12 cellular contexts compared by ENCODE assay signal in genomic region chr1:119000371-119001180, GRCh38. TPM values are rescaled to one million over a fixed set of nuclear protein-coding genes. Genes with fewer than 3 reads are reported as not detected.
DNase-seq lines count a peak whose midpoint lies in the region; ATAC-seq and TF ChIP-seq lines count a peak whose summit lies in the region.
"Had no signal": no experiment of that assay in that cellular context is flagged by ENCODE, and none has a peak within 500 bp of the region (broad histone marks: within the 10 kb centered on the region; RNA-seq: fewer than 3 reads in every experiment).

No MANE protein-coding gene starts in this region.

- H3K27ac ChIP-seq in coronary artery = no peak overlapping the region
- H3K27ac ChIP-seq in suprapubic skin = peak overlapping the region; percentile 80
- H3K27ac ChIP-seq: SJCRH30 had no signal

- peaks cover 84% of the 10 kb centered on the region for H3K27me3 ChIP-seq in suprapubic skin
- H3K27me3 ChIP-seq: SJCRH30 had no signal

- H3K4me3 ChIP-seq in coronary artery = peak overlapping the region; percentile 57
- peak overlapping the region; percentile 43 for H3K4me3 ChIP-seq in suprapubic skin
- H3K4me3 ChIP-seq: SJCRH30 had no signal

- no peak for TF ChIP-seq POLR2A in suprapubic skin (IDR thresholded peaks at IDR 0.05)

- POLR2A ChIA-PET in activated CD4-positive, alpha-beta T cell treated with anti-CD3 and anti-CD28 coated beads for 36 hours (lab: Charles Lee) = no interaction called here

- no peak for TF ChIP-seq EP300 in suprapubic skin (IDR thresholded peaks at IDR 0.05)

- no peaks in the 10 kb centered on the region for H3K9me3 ChIP-seq in suprapubic skin
- H3K9me3 ChIP-seq: SJCRH30 had no signal

- no peaks in the 10 kb centered on the region for H3K36me3 ChIP-seq in suprapubic skin
- H3K36me3 ChIP-seq: SJCRH30 had no signal

- peaks cover 71% of the 10 kb centered on the region for H3K27me3 Mint-ChIP-seq in activated CD4-positive, alpha-beta T cell treated with anti-CD3 and anti-CD28 coated beads for 36 hours

- H3K9me3 Mint-ChIP-seq in activated CD4-positive, alpha-beta T cell treated with anti-CD3 and anti-CD28 coated beads for 36 hours (ENCODE audit: low read depth) = peaks cover under 1% of the 10 kb centered on the region

- 24% methylated on average over 30 of the region's 44 CpGs for WGBS in suprapubic skin

- no peak overlapping the region for H3K27ac Mint-ChIP-seq in activated CD4-positive, alpha-beta T cell treated with anti-CD3 and anti-CD28 coated beads for 36 hours

- H3K4me3 Mint-ChIP-seq in activated CD4-positive, alpha-beta T cell treated with anti-CD3 and anti-CD28 coated beads for 36 hours = peak overlapping the region; percentile 15

- H3K36me3 Mint-ChIP-seq in activated CD4-positive, alpha-beta T cell treated with anti-CD3 and anti-CD28 coated beads for 36 hours (ENCODE audit: low read depth) = no peaks in the 10 kb centered on the region

- CTCF ChIA-PET in activated CD4-positive, alpha-beta T cell treated with anti-CD3 and anti-CD28 coated beads for 36 hours (lab: Charles Lee) = interaction anchor here (0.7 kb wide), 1 partner anchor 8 kb away, joined by 4 read pairs; no protein-coding TSS in a partner anchor

- DNase-seq in activated CD4-positive, alpha-beta T cell treated with anti-CD3 and anti-CD28 coated beads for 36 hours = no peak
- no peak for DNase-seq in activated CD4-positive, alpha-beta T cell treated with anti-CD3 and anti-CD28 coated beads for 4 hours
- DNase-seq in coronary artery (ENCODE audit: low spot score) (no peak), left kidney (ENCODE audit: low read depth, low spot score) (peak; percentile 59), suprapubic skin (ENCODE audit: low spot score in 2 of 2) (no peak), AG20443 (ENCODE audit: low spot score) (no peak)
- DNase-seq: activated T-cell treated with anti-CD3 and anti-CD28 coated beads for 4 hours, dorsolateral prefrontal cortex, NCI-H187 treated with DMSO at 0.1 percent for 48 hours, SJCRH30 had no signal

- intact Hi-C loops in activated CD4-positive, alpha-beta T cell treated with anti-CD3 and anti-CD28 coated beads for 36 hours (cut with DNase I, micrococcal nuclease) = loop anchor here in 1 of 2 experiments (10.0 kb wide), 1 partner anchor 846 kb away; no protein-coding TSS in a partner anchor

- peaks cover 7% of the 10 kb centered on the region for H3K4me1 Mint-ChIP-seq in activated CD4-positive, alpha-beta T cell treated with anti-CD3 and anti-CD28 coated beads for 36 hours

- TF ChIP-seq CTCF in coronary artery (IDR thresholded peaks at IDR 0.05) (no peak), suprapubic skin (IDR thresholded peaks at IDR 0.05) (no peak)

- no peak for ATAC-seq in activated CD4-positive, alpha-beta T cell treated with anti-CD3 and anti-CD28 coated beads for 36 hours
- ATAC-seq in GM21825 (IDR thresholded peaks at IDR 0.05; ENCODE audit: unreplicated experiment) (no peak), GM18502 (IDR thresholded peaks at IDR 0.05; ENCODE audit: poor library complexity, unreplicated experiment) (no peak)

- peaks cover 32% of the 10 kb centered on the region for H3K4me1 ChIP-seq in suprapubic skin
- H3K4me1 ChIP-seq: SJCRH30 had no signal

RNA-seq across cellular contexts. Expression of gene TBX15, which starts 12.4 kb away (rescaled TPM):
- not detected for total RNA-seq in activated CD4-positive, alpha-beta T cell treated with anti-CD3 and anti-CD28 coated beads for 36 hours
- 10 to 100 TPM in 1 of 4 donors, 1 to 10 TPM in 3; 3.3 to 10.8 (median 3.5) TPM for total RNA-seq in suprapubic skin

Comparison
In these comparisons a context has a peak if more than half of its experiments do, and no peak if none do; other contexts are left out.
1. RNA of gene TBX15, which starts 12.4 kb away (total RNA-seq): 3.3 to 10.8 TPM in suprapubic skin; not detected in activated CD4-positive, alpha-beta T cell treated with anti-CD3 and anti-CD28 coated beads for 36 hours; every median in the first group is over 4 times any median in the second.